1 cellular context compared by ENCODE assay signal in genomic region chr1:237565236-237565635, GRCh38.
TF ChIP-seq lines count a peak whose summit lies in the region.

No MANE protein-coding gene starts in this region.

TF ChIP-seq in GM23338, 12 proteins besides CTCF, POLR2A, EP300 and RAD21 (continued from another document):
- TF ChIP-seq ZNF462 (CRISPR knock-in tag; IDR thresholded peaks at IDR 0.05) (no peak), EZH2 (IDR thresholded peaks at IDR 0.05; ENCODE audit: low read depth, unreplicated experiment) (no peak), POLR2AphosphoS5 (IDR thresholded peaks at IDR 0.05; ENCODE audit: low read depth) (no peak), CREB1 (CRISPR knock-in tag; IDR thresholded peaks at IDR 0.05; ENCODE audit: low read depth) (no peak), EZH2phosphoT487 (IDR thresholded peaks at IDR 0.05; ENCODE audit: unreplicated experiment) (no peak), ZNF331 (CRISPR knock-in tag; IDR thresholded peaks at IDR 0.05; ENCODE audit: low read depth) (no peak), STAT1 (IDR thresholded peaks at IDR 0.05; ENCODE audit: unreplicated experiment) (no peak), REST (IDR thresholded peaks at IDR 0.05; ENCODE audit: unreplicated experiment) (no peak), JUNB (IDR thresholded peaks at IDR 0.05; ENCODE audit: unreplicated experiment) (no peak)
